8 cellular contexts compared by ENCODE assay signal in the genomic region with DNA sequence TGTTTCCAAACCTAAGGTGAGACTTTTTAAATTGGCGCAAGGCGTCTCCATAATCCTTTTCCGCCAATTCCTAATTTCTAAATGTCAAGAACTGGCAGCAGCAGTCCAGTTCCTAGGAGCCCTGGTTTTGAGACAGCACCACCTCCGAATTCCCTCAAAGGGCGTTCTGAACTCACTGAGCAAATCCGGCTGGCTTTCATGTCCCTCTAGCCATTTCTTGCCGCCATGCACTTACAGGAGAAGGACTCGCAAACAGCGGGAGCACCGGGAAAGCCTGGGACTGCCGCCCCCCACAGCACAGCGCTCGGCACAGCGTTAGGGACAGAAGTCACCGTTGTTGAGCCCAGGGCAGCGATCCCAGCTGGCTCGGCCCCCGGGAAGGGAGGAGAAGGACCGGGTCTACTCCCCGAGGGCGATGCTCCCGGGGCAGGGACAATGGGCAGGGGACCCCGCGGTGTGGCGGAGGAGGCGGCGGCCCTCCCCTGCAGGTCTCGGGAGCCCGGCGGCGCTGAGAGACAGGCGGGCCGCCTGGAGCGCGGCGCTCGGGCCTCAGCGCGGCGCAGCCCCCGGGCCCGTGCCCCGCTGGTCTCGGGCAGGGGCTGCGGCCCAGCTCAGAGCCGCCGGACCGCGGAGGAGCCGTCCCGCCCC. TPM values are rescaled to one million over a fixed set of nuclear protein-coding genes. Genes with fewer than 3 reads are reported as not detected.
A peak's percentile ranks its signal among the peaks of the same experiment; 100 is the strongest.
DNase-seq lines count a peak whose midpoint lies in the region; ATAC-seq and TF ChIP-seq lines count a peak whose summit lies in the region.

No MANE protein-coding gene starts in this region.

- no peaks in the 10 kb centered on the region for H3K9me2 ChIP-seq in OCI-LY7 (ENCODE audit: insufficient read depth, low read length)

- peak; percentile 14 for ATAC-seq in GM18870 (IDR thresholded peaks at IDR 0.05; ENCODE audit: unreplicated experiment)
- peak; percentile 17 for ATAC-seq in HG03175 (IDR thresholded peaks at IDR 0.05; ENCODE audit: unreplicated experiment)

- 0 to 1% (median 1%) methylated on average over 32 to 46 of the region's 51 CpGs for WGBS in adipose tissue, 3 donors

- H3K36me3 ChIP-seq in OCI-LY7 (ENCODE audit: insufficient read depth, low read length) = peaks cover 25% of the 10 kb centered on the region; the same call in 1 of the 2 replicates

- no peak for DNase-seq in AG09309 (ENCODE audit: low read depth)
- DNase-seq in OCI-LY7 (ENCODE audit: low spot score) = peak; percentile 42
- DNase-seq in cardiac septum (ENCODE audit: low spot score) = peak; percentile 83
- DNase-seq in occipital lobe (lab: John Stamatoyannopoulos, UW) = peak; percentile 47
- no peak for DNase-seq in NCI-H2029 treated with DMSO at 0.1 percent for 48 hours (lab: John Stamatoyannopoulos, UW)

- POLR2A ChIA-PET in OCI-LY7 (lab: Charles Lee) = interaction anchor here (0.6 to 2.8 kb wide), 6 partner anchors 17 to 365 kb away, joined by 3 to 17 read pairs (median 8); no protein-coding TSS in a partner anchor

- peak overlapping the region; percentile 84 for H3K4me3 ChIP-seq in AG09309 (ENCODE audit: control insufficient read depth, low read depth, low read length)
- peak overlapping the region; percentile 79 for H3K4me3 ChIP-seq in OCI-LY7 (ENCODE audit: low read depth, low read length, poor library complexity, severe bottlenecking)

- peak overlapping the region; percentile 89 for H3K4me2 ChIP-seq in OCI-LY7 (ENCODE audit: low read length)

- peaks cover 77% of the 10 kb centered on the region for H3K4me1 ChIP-seq in OCI-LY7 (ENCODE audit: insufficient read depth, low read length, poor library complexity, severe bottlenecking)

- H3K9me3 ChIP-seq in OCI-LY7 (ENCODE audit: low read length) = no peaks in the 10 kb centered on the region

- peaks cover 22% of the 10 kb centered on the region for H4K20me1 ChIP-seq in OCI-LY7 (ENCODE audit: insufficient read depth, low read length)

- peak overlapping the region; percentile 89 for H3K27ac ChIP-seq in OCI-LY7 (ENCODE audit: low read depth, low read length, poor library complexity, severe bottlenecking)
- peak overlapping the region; percentile 92 for H3K27ac ChIP-seq in adipose tissue (ENCODE audit: low read depth, low read length)

- intact Hi-C loops in OCI-LY7 (cut with micrococcal nuclease; ENCODE audit: unreplicated experiment) = loop anchor here (1.0 to 5.0 kb wide), 4 partner anchors 34 to 472 kb away; no protein-coding TSS in a partner anchor
- intact Hi-C loops in cardiac septum (cut with DNase I) = loop anchor here (5.0 kb wide), 1 partner anchor 37 kb away; no protein-coding TSS in a partner anchor

- TSS peak; percentile 78 for BruUV-seq in OCI-LY7 (replicated peaks; lab: Mats Ljungman, UMichigan)

- TF ChIP-seq CTCF in AG09309 (IDR thresholded peaks at IDR 0.05; ENCODE audit: control insufficient read depth, insufficient read depth, low read depth, low read length, missing control alignments) (no peak), OCI-LY7 (conservative IDR thresholded peaks at IDR 0.05; ENCODE audit: low read length) (no peak)

- no peak overlapping the region; the same call in 1 of the 2 replicates for H2AFZ ChIP-seq in OCI-LY7 (ENCODE audit: low read length)

- CTCF ChIA-PET in OCI-LY7 (lab: Charles Lee; ENCODE audit: unreplicated experiment) = no interaction called here

- H3K79me2 ChIP-seq in OCI-LY7 (ENCODE audit: insufficient read depth, low read depth, low read length) = peaks cover 12% of the 10 kb centered on the region; the same call in 1 of the 2 replicates

RNA-seq across cellular contexts. Expression of a gene that starts 0.5 kb away (rescaled TPM):
- total RNA-seq in OCI-LY7 (2014; rRNA removed; shearing (Covaris generic)) = 31.4 and 37.1 TPM in 2 replicates
- total RNA-seq in OCI-LY7 (2022) = 89.3 and 95.1 TPM in 2 replicates
- polyA plus RNA-seq in adipose tissue = 10 to 100 TPM; 13.1 to 49.6 (median 43.9) TPM
- 66.2 TPM for total RNA-seq in cardiac septum
- 22.3 TPM for total RNA-seq in occipital lobe

Comparison
In these comparisons a context has a peak if more than half of its experiments do, and no peak if none do; other contexts are left out.
1. DNase-seq: peak in OCI-LY7 (single experiment), cardiac septum (single experiment) and occipital lobe (single experiment); none in AG09309 (single experiment) and NCI-H2029 treated with DMSO at 0.1 percent for 48 hours (single experiment).